ENCODE assay signal across 10 cellular contexts in genomic region chr4:72286185-72286584, GRCh38.
DNase-seq lines count a peak whose midpoint lies in the region; ATAC-seq and TF ChIP-seq lines count a peak whose summit lies in the region.
"Had no signal": no experiment of that assay in that cellular context is flagged by ENCODE, and none has a peak within 500 bp of the region (broad histone marks: within the 10 kb centered on the region; RNA-seq: fewer than 3 reads in every experiment).

No MANE protein-coding gene starts in this region.

- H3K36me3 ChIP-seq in DND-41 (ENCODE audit: insufficient read depth, low read length), result no peaks in the 10 kb centered on the region

- no peak overlapping the region for H3K27ac ChIP-seq in DND-41 (ENCODE audit: low read length)
- H3K27ac ChIP-seq: skin epidermis had no signal

- H3K27me3 ChIP-seq in DND-41 (ENCODE audit: insufficient read depth, low read length, poor library complexity), result no peaks in the 10 kb centered on the region

- no peaks in the 10 kb centered on the region for H3K79me2 ChIP-seq in DND-41 (ENCODE audit: insufficient read depth, low read length)

- ATAC-seq in DND-41 (ENCODE audit: insufficient read depth, low read depth) (no peak), GM19395 (IDR thresholded peaks at IDR 0.05; ENCODE audit: unreplicated experiment) (no peak), HG03354 (IDR thresholded peaks at IDR 0.05; ENCODE audit: poor library complexity, severe bottlenecking, unreplicated experiment) (no peak)

- no peak overlapping the region for H3K4me3 ChIP-seq in DND-41 (ENCODE audit: low read depth in 1 of 2, low read length in 2 of 2)
- no peak overlapping the region for H3K4me3 ChIP-seq in astrocyte of the spinal cord (ENCODE audit: low read depth, low read length)
- H3K4me3 ChIP-seq: skin epidermis had no signal

- H4K20me1 ChIP-seq in DND-41 (ENCODE audit: insufficient read depth, low read length), result no peaks in the 10 kb centered on the region

- in situ Hi-C loops in astrocyte of the spinal cord (cut with HindIII; ENCODE audit: low sequenced_read_pairs), result no loop called here

- H3K9ac ChIP-seq in DND-41 (ENCODE audit: low read depth, low read length), result no peak overlapping the region

- TF ChIP-seq CTCF in DND-41 (IDR thresholded peaks at IDR 0.05; ENCODE audit: borderline replicate concordance, extremely low read depth, low read length, poor library complexity, severe bottlenecking) (peak; percentile 28), LNCAP (IDR thresholded peaks at IDR 0.05) (peak; percentile 54; the same call in 1 of the 2 replicates), astrocyte of the spinal cord (IDR thresholded peaks at IDR 0.05; ENCODE audit: low read depth, low read length) (peak; percentile 13)

- H3K9me3 Mint-ChIP-seq in activated T-helper 2 cell treated with anti-CD3 and anti-CD28 coated beads, Interferon-gamma antibody, Interleukin-2, Interleukin-4, amounts not matched to agents 10 μg/mL and 5 μg/mL and 100 μg/mL, durations not matched to agents 14 hours and 24 hours and 36 hours, result no peaks in the 10 kb centered on the region

- no peak overlapping the region for H3K4me3 Mint-ChIP-seq in activated T-helper 2 cell treated with anti-CD3 and anti-CD28 coated beads, Interferon-gamma antibody, Interleukin-2, Interleukin-4, amounts not matched to agents 10 μg/mL and 5 μg/mL and 100 μg/mL, durations not matched to agents 14 hours and 24 hours and 36 hours (ENCODE audit: low read depth)
- H3K4me3 Mint-ChIP-seq: activated naive CD8-positive, alpha-beta T cell had no signal

- H3K4me2 ChIP-seq in DND-41 (ENCODE audit: insufficient read depth, low read length), result no peak overlapping the region

- H3K9me3 ChIP-seq in DND-41 (ENCODE audit: insufficient read depth, low read length, severe bottlenecking), result no peaks in the 10 kb centered on the region

- H2AFZ ChIP-seq in DND-41 (ENCODE audit: low read depth, low read length), result no peak overlapping the region

- no peaks in the 10 kb centered on the region for H3K4me1 Mint-ChIP-seq in activated T-helper 2 cell treated with anti-CD3 and anti-CD28 coated beads, Interferon-gamma antibody, Interleukin-2, Interleukin-4, amounts not matched to agents 10 μg/mL and 5 μg/mL and 100 μg/mL, durations not matched to agents 14 hours and 24 hours and 36 hours (ENCODE audit: low read depth)

- DNase-seq in DND-41, result no peak
- DNase-seq in astrocyte of the spinal cord (ENCODE audit: low read depth, low spot score), result peak; percentile 50
- peak; percentile 18 to 34 for DNase-seq in lung microvascular endothelial cell (ENCODE audit: low read depth in 2 of 2)
- DNase-seq in activated T-helper 2 cell treated with anti-CD3 and anti-CD28 coated beads, Interferon-gamma antibody, Interleukin-2, Interleukin-4, amounts not matched to agents 10 μg/mL and 5 μg/mL and 100 μg/mL, durations not matched to agents 14 hours and 24 hours and 36 hours (ENCODE audit: low spot score), result no peak
- no peak for DNase-seq in activated CD4-positive, CD25-positive, alpha-beta regulatory T cell treated with anti-CD3 and anti-CD28 coated beads, Interleukin-2, amount 50 U/mL, for 72 hours

- no peak overlapping the region for H3K27ac Mint-ChIP-seq in activated T-helper 2 cell treated with anti-CD3 and anti-CD28 coated beads, Interferon-gamma antibody, Interleukin-2, Interleukin-4, amounts not matched to agents 10 μg/mL and 5 μg/mL and 100 μg/mL, durations not matched to agents 14 hours and 24 hours and 36 hours
- H3K27ac Mint-ChIP-seq: activated naive CD8-positive, alpha-beta T cell had no signal

- no peaks in the 10 kb centered on the region for H3K4me1 ChIP-seq in DND-41 (ENCODE audit: insufficient read depth, low read length)

- no peaks in the 10 kb centered on the region for H3K36me3 Mint-ChIP-seq in activated T-helper 2 cell treated with anti-CD3 and anti-CD28 coated beads, Interferon-gamma antibody, Interleukin-2, Interleukin-4, amounts not matched to agents 10 μg/mL and 5 μg/mL and 100 μg/mL, durations not matched to agents 14 hours and 24 hours and 36 hours (ENCODE audit: low read depth)
- H3K36me3 Mint-ChIP-seq: activated naive CD8-positive, alpha-beta T cell had no signal

- no peaks in the 10 kb centered on the region for H3K27me3 Mint-ChIP-seq in activated T-helper 2 cell treated with anti-CD3 and anti-CD28 coated beads, Interferon-gamma antibody, Interleukin-2, Interleukin-4, amounts not matched to agents 10 μg/mL and 5 μg/mL and 100 μg/mL, durations not matched to agents 14 hours and 24 hours and 36 hours (ENCODE audit: low read depth)

- intact Hi-C loops in activated T-helper 2 cell treated with anti-CD3 and anti-CD28 coated beads, Interferon-gamma antibody, Interleukin-2, Interleukin-4, amounts not matched to agents 10 μg/mL and 5 μg/mL and 100 μg/mL, durations not matched to agents 14 hours and 24 hours and 36 hours (cut with micrococcal nuclease), result no loop called here

Comparison
In these comparisons a context has a peak if more than half of its experiments do, and no peak if none do; other contexts are left out.
1. DNase-seq: peak in astrocyte of the spinal cord (single experiment) and lung microvascular endothelial cell (2 of 2); none in DND-41 (single experiment), activated T-helper 2 cell treated with anti-CD3 and anti-CD28 coated beads, Interferon-gamma antibody, Interleukin-2, Interleukin-4, amounts not matched to agents 10 μg/mL and 5 μg/mL and 100 μg/mL, durations not matched to agents 14 hours and 24 hours and 36 hours (single experiment) and activated CD4-positive, CD25-positive, alpha-beta regulatory T cell treated with anti-CD3 and anti-CD28 coated beads, Interleukin-2, amount 50 U/mL, for 72 hours (single experiment).
2. Peak in every context shown above with its lines, with median percentiles within 50 percentile points of each other: CTCF ChIP-seq.